19 cellular contexts compared by ENCODE assay signal in genomic region chr19:5494780-5495179, GRCh38. TPM values are rescaled to one million over a fixed set of nuclear protein-coding genes. Genes with fewer than 3 reads are reported as not detected.
DNase-seq lines count a peak whose midpoint lies in the region; ATAC-seq and TF ChIP-seq lines count a peak whose summit lies in the region.
"Had no signal": no experiment of that assay in that cellular context is flagged by ENCODE, and none has a peak within 500 bp of the region (broad histone marks: within the 10 kb centered on the region; RNA-seq: fewer than 3 reads in every experiment).

No MANE protein-coding gene starts in this region.

- H2AK5ac ChIP-seq in neuronal stem cell (ENCODE audit: low read depth, low read length), result no peak overlapping the region

- no peaks in the 10 kb centered on the region for H3K36me3 ChIP-seq in H7 (replicated peaks; ENCODE audit: control insufficient read depth, insufficient read depth, low read length)
- H3K36me3 ChIP-seq in neural cell (ENCODE audit: insufficient read depth, low read length), result no peaks in the 10 kb centered on the region
- H3K36me3 ChIP-seq in neuronal stem cell (replicated peaks in 1 of 2; ENCODE audit: control insufficient read depth in 2 of 2, insufficient read depth in 2 of 2, low read length in 2 of 2), result no peaks in the 10 kb centered on the region

- H2BK5ac ChIP-seq in neuronal stem cell (ENCODE audit: low read length), result no peak overlapping the region

- H4K20me1 ChIP-seq in neural cell (ENCODE audit: insufficient read depth), result no peaks in the 10 kb centered on the region

- no peak for TF ChIP-seq EP300 in neural cell (conservative IDR thresholded peaks at IDR 0.05; ENCODE audit: poor library complexity, severe bottlenecking)

- no peak overlapping the region for H2BK15ac ChIP-seq in neuronal stem cell (ENCODE audit: low read length)

- no peaks in the 10 kb centered on the region for H3K9me3 ChIP-seq in neural cell (ENCODE audit: low read length)
- no peaks in the 10 kb centered on the region for H3K9me3 ChIP-seq in neuronal stem cell (replicated peaks in 1 of 2; ENCODE audit: control insufficient read depth in 2 of 2, insufficient read depth in 1 of 2, low read depth in 1 of 2, low read length in 2 of 2)
- H3K9me3 ChIP-seq: A549, Caco-2 had no signal

- H3K27ac ChIP-seq in neural cell (ENCODE audit: low read length) (peak overlapping the region; percentile 34), neuronal stem cell (replicated peaks; ENCODE audit: low read length) (peak overlapping the region; percentile 59), foreskin keratinocyte (no peak overlapping the region)
- H3K27ac ChIP-seq: A549 had no signal

- no peaks in the 10 kb centered on the region for H3F3A ChIP-seq in neural cell (ENCODE audit: insufficient read depth, low read length, poor library complexity, severe bottlenecking)

- no peaks in the 10 kb centered on the region for H3K79me1 ChIP-seq in neuronal stem cell (ENCODE audit: low read depth, low read length)

- peak overlapping the region; percentile 41 for H3K9ac ChIP-seq in neural cell (ENCODE audit: low read length)
- H3K9ac ChIP-seq in neuronal stem cell (ENCODE audit: low read depth, low read length, poor library complexity), result no peak overlapping the region

- no peak overlapping the region for H4K91ac ChIP-seq in neuronal stem cell (ENCODE audit: low read depth, low read length, poor library complexity)

- no peak for ATAC-seq in HG03097 (IDR thresholded peaks at IDR 0.05; ENCODE audit: low FRiP score, unreplicated experiment)
- ATAC-seq in foreskin keratinocyte, result no peak
- ATAC-seq: A549 had no signal

- peaks cover 11 to 45% of the 10 kb centered on the region in 2 donors for H3K4me1 ChIP-seq in neuronal stem cell (ENCODE audit: control insufficient read depth in 2 of 2, insufficient read depth in 1 of 2, low read depth in 1 of 2, low read length in 2 of 2)
- H3K4me1 ChIP-seq in foreskin keratinocyte, result no peaks in the 10 kb centered on the region
- H3K4me1 ChIP-seq: A549, Caco-2 had no signal

- H3K4me2 ChIP-seq in neural cell (ENCODE audit: low read length), result no peak overlapping the region
- H3K4me2 ChIP-seq in neuronal stem cell (ENCODE audit: insufficient read depth, low read length, poor library complexity, severe bottlenecking), result no peak overlapping the region
- H3K4me2 ChIP-seq: A549 had no signal

- no peak overlapping the region for H3K4ac ChIP-seq in neuronal stem cell (ENCODE audit: low read length)

- H3K9me2 ChIP-seq in neural cell (ENCODE audit: insufficient read depth, low read length), result no peaks in the 10 kb centered on the region

- H2BK12ac ChIP-seq in neuronal stem cell (ENCODE audit: low read length), result peak overlapping the region; percentile 93

- DNase-seq in H7, result peak; percentile 47
- DNase-seq in neuronal stem cell (ENCODE audit: low spot score), result no peak
- DNase-seq in iPS-NIHi11 (ENCODE audit: low spot score), result no peak
- DNase-seq in foreskin keratinocyte, result no peak
- no peak for DNase-seq in kidney glomerular epithelial cell (lab: John Stamatoyannopoulos, UW)
- DNase-seq: 8988T; ACHN; AML-193; C1 segment of cervical spinal cord; Caco-2; CD4-positive, alpha-beta memory T cell; DMS153; DND-41; GOT3; HCEC 1CT had no signal

- H2AFZ ChIP-seq in neural cell (ENCODE audit: low read depth, low read length) (peak overlapping the region; percentile 12), neuronal stem cell (ENCODE audit: low read length) (peak overlapping the region; percentile 46)

- H3K27me3 ChIP-seq in H7 (ENCODE audit: control insufficient read depth, insufficient read depth, low read length) (peaks cover 45% of the 10 kb centered on the region), neural cell (ENCODE audit: insufficient read depth, low read depth, low read length) (no peaks in the 10 kb centered on the region), neuronal stem cell (ENCODE audit: control insufficient read depth in 3 of 3, insufficient read depth in 3 of 3, low read depth in 1 of 3, low read length in 3 of 3) (peaks cover 0 to 2% (median 0%) of the 10 kb centered on the region in 3 experiments), foreskin keratinocyte (no peaks in the 10 kb centered on the region)

- H3K4me3 ChIP-seq in H7 (ENCODE audit: insufficient read depth, low read depth, low read length), result no peak overlapping the region
- no peak overlapping the region for H3K4me3 ChIP-seq in neural cell (ENCODE audit: low read length)
- H3K4me3 ChIP-seq in neuronal stem cell (ENCODE audit: low read length in 2 of 2), result no peak overlapping the region
- H3K4me3 ChIP-seq: A549 had no signal

- TF ChIP-seq RAD21 in neural cell (conservative IDR thresholded peaks at IDR 0.05), result no peak

- H3K18ac ChIP-seq in neuronal stem cell (ENCODE audit: low read length), result peak overlapping the region; percentile 88

- no peak overlapping the region for H3K14ac ChIP-seq in neuronal stem cell (ENCODE audit: low read length)

- no peaks in the 10 kb centered on the region for H3K79me2 ChIP-seq in neural cell (replicated peaks; ENCODE audit: insufficient read depth, low read length)

- no peak overlapping the region for H2BK120ac ChIP-seq in neuronal stem cell (ENCODE audit: low read depth, low read length)

- TF ChIP-seq CTCF in neural cell (IDR thresholded peaks at IDR 0.05; ENCODE audit: poor library complexity, severe bottlenecking) (no peak), foreskin keratinocyte (conservative IDR thresholded peaks at IDR 0.05) (no peak)

- no peak overlapping the region for H3K23ac ChIP-seq in neuronal stem cell (ENCODE audit: low read depth, low read length, poor library complexity)

- no CpG with 5 or more reads among the region's 11 CpGs for WGBS in neuronal stem cell (ENCODE audit: extremely low coverage in 2 of 2, insufficient read length in 2 of 2, insufficient replicate concordance in 1 of 2), 2 donors

- H4K8ac ChIP-seq in neuronal stem cell (ENCODE audit: low read depth, low read length), result no peak overlapping the region

TF ChIP-seq in neural cell, 6 proteins besides CTCF, POLR2A, EP300 and RAD21:
- TF ChIP-seq POLR2AphosphoS5 (IDR thresholded peaks at IDR 0.05) (no peak), REST (IDR thresholded peaks at IDR 0.05; ENCODE audit: borderline replicate concordance) (no peak), MXI1 (conservative IDR thresholded peaks at IDR 0.05; ENCODE audit: poor library complexity, severe bottlenecking) (no peak), SMC3 (conservative IDR thresholded peaks at IDR 0.05; ENCODE audit: poor library complexity) (no peak), EZH2 (IDR thresholded peaks at IDR 0.05; ENCODE audit: borderline replicate concordance, insufficient read depth, low read length, poor library complexity, severe bottlenecking) (no peak), TAF1 (IDR thresholded peaks at IDR 0.05; ENCODE audit: low read depth) (no peak)

RNA-seq across cellular contexts. Expression of gene ZNRF4, which starts 39.6 kb away (rescaled TPM):
- not detected in 2 replicates for total RNA-seq in H7 (2014; rRNA removed; shearing (Covaris generic))
- polyA plus RNA-seq in neural cell (not detected in 2 replicates), foreskin keratinocyte (not detected in 2 replicates)
- not detected in 2 replicates for polyA minus RNA-seq in neural cell
- 0.13 TPM for polyA plus RNA-seq in neuronal stem cell (2013, experiment 1 of 2)
- 0.08 TPM for polyA plus RNA-seq in neuronal stem cell (2013, experiment 2 of 2)
- total RNA-seq in foreskin keratinocyte, result not detected in 2 replicates
- total RNA-seq: Caco-2; CD4-positive, alpha-beta memory T cell had no signal
- polyA plus RNA-seq: A549; BJ; CD4-positive, alpha-beta memory T cell had no signal
